19 cellular contexts compared by ENCODE assay signal in genomic region chr3:193895409-193895808, GRCh38.
DNase-seq lines count a peak whose midpoint lies in the region; ATAC-seq and TF ChIP-seq lines count a peak whose summit lies in the region.
"Had no signal": no experiment of that assay in that cellular context is flagged by ENCODE, and none has a peak within 500 bp of the region (broad histone marks: within the 10 kb centered on the region; RNA-seq: fewer than 3 reads in every experiment).

No MANE protein-coding gene starts in this region.

- TF ChIP-seq POLR2A in esophagus squamous epithelium (IDR thresholded peaks at IDR 0.05): no peak

- no peaks in the 10 kb centered on the region for H3K27me3 ChIP-seq in right atrium auricular region
- H3K27me3 ChIP-seq in esophagus squamous epithelium: no peaks in the 10 kb centered on the region
- no peaks in the 10 kb centered on the region for H3K27me3 ChIP-seq in neuronal stem cell (ENCODE audit: control insufficient read depth in 3 of 3, insufficient read depth in 3 of 3, low read depth in 1 of 3, low read length in 3 of 3)
- H3K27me3 ChIP-seq in brain microvascular endothelial cell (replicated peaks): peaks cover 32% of the 10 kb centered on the region
- H3K27me3 ChIP-seq in dorsolateral prefrontal cortex: no peaks in the 10 kb centered on the region
- H3K27me3 ChIP-seq in CD4-positive, alpha-beta memory T cell (ENCODE audit: insufficient read depth, low read length): no peaks in the 10 kb centered on the region
- H3K27me3 ChIP-seq: BE2C, Peyer's patch had no signal

- H2AFZ ChIP-seq in neuronal stem cell (ENCODE audit: low read length): no peak overlapping the region

- no peak overlapping the region for H4K91ac ChIP-seq in neuronal stem cell (ENCODE audit: low read depth, low read length, poor library complexity)

- DNase-seq in left ventricle myocardium superior (no peak), right atrium auricular region (ENCODE audit: low spot score) (no peak), esophagus squamous epithelium (lab: John Stamatoyannopoulos, UW) (no peak), neuronal stem cell (ENCODE audit: low spot score) (no peak), brain microvascular endothelial cell (no peak), dorsolateral prefrontal cortex (no peak), globus pallidus (ENCODE audit: low spot score) (no peak)
- DNase-seq in CD4-positive, alpha-beta memory T cell: no peak
- DNase-seq: BE2C; Calu3; CD4-positive, CD25-positive, alpha-beta regulatory T cell; KG1; NCI-H1105 treated with DMSO at 0.1 percent for 48 hours; NCI-H1694; NCI-H2081 treated with DMSO at 0.1 percent for 48 hours; Peyer's patch had no signal

- H3K4ac ChIP-seq in neuronal stem cell (ENCODE audit: low read length): no peak overlapping the region

- peaks cover 0 to 2% (median 0%) of the 10 kb centered on the region in 8 donors for H3K9me3 Mint-ChIP-seq in CD4-positive, alpha-beta memory T cell

- H3K18ac ChIP-seq in neuronal stem cell (ENCODE audit: low read length): peak overlapping the region; percentile 40

- no peaks in the 10 kb centered on the region for H3K36me3 ChIP-seq in right atrium auricular region
- no peaks in the 10 kb centered on the region for H3K36me3 ChIP-seq in esophagus squamous epithelium
- no peaks in the 10 kb centered on the region for H3K36me3 ChIP-seq in neuronal stem cell (replicated peaks in 1 of 2; ENCODE audit: control insufficient read depth in 2 of 2, insufficient read depth in 2 of 2, low read length in 2 of 2)
- H3K36me3 ChIP-seq in brain microvascular endothelial cell (replicated peaks): no peaks in the 10 kb centered on the region
- no peaks in the 10 kb centered on the region for H3K36me3 ChIP-seq in CD4-positive, alpha-beta memory T cell (ENCODE audit: insufficient read depth, low read length)
- H3K36me3 ChIP-seq: BE2C, Peyer's patch had no signal

- no peak overlapping the region for H3K27ac Mint-ChIP-seq in CD4-positive, alpha-beta memory T cell
- H3K27ac Mint-ChIP-seq: CD4-positive, CD25-positive, alpha-beta regulatory T cell had no signal

- H3K9me3 ChIP-seq in right atrium auricular region (no peaks in the 10 kb centered on the region), esophagus squamous epithelium (no peaks in the 10 kb centered on the region), neuronal stem cell (replicated peaks in 1 of 2; ENCODE audit: control insufficient read depth in 2 of 2, insufficient read depth in 1 of 2, low read depth in 1 of 2, low read length in 2 of 2) (peaks cover 0 to 9% of the 10 kb centered on the region in 2 donors)
- H3K9me3 ChIP-seq in CD4-positive, alpha-beta memory T cell (ENCODE audit: control insufficient read depth in 1 of 2, low read length in 2 of 2): no peaks in the 10 kb centered on the region
- H3K9me3 ChIP-seq: BE2C, Peyer's patch had no signal

- H4K8ac ChIP-seq in neuronal stem cell (ENCODE audit: low read depth, low read length): no peak overlapping the region

- no peak overlapping the region for H3K27ac ChIP-seq in right atrium auricular region
- peak overlapping the region; percentile 71 to 88 (median 86) for H3K27ac ChIP-seq in esophagus squamous epithelium
- no peak overlapping the region for H3K27ac ChIP-seq in neuronal stem cell (replicated peaks; ENCODE audit: low read length)
- H3K27ac ChIP-seq in brain microvascular endothelial cell: no peak overlapping the region
- H3K27ac ChIP-seq in dorsolateral prefrontal cortex: no peak overlapping the region
- no peak overlapping the region for H3K27ac ChIP-seq in CD4-positive, alpha-beta memory T cell (ENCODE audit: low read depth, low read length)
- H3K27ac ChIP-seq: 22Rv1, Peyer's patch had no signal

- no peaks in the 10 kb centered on the region for H3K4me1 Mint-ChIP-seq in CD4-positive, alpha-beta memory T cell

- H2BK120ac ChIP-seq in neuronal stem cell (ENCODE audit: low read depth, low read length): no peak overlapping the region

- no peaks in the 10 kb centered on the region for H3K36me3 Mint-ChIP-seq in CD4-positive, alpha-beta memory T cell
- H3K36me3 Mint-ChIP-seq: CD4-positive, CD25-positive, alpha-beta regulatory T cell had no signal

- no peak overlapping the region for H2BK5ac ChIP-seq in neuronal stem cell (ENCODE audit: low read length)

- POLR2A ChIA-PET in CD4-positive, alpha-beta memory T cell (lab: Charles Lee; ENCODE audit: partially characterized antibody): no interaction called here

- in situ Hi-C loops in brain microvascular endothelial cell (cut with HindIII; ENCODE audit: low pct_ligation_motif_present, low sequenced_read_pairs): no loop called here

- no peak overlapping the region for H3K9ac ChIP-seq in neuronal stem cell (ENCODE audit: low read depth, low read length, poor library complexity)

- H3K4me1 ChIP-seq in right atrium auricular region (no peaks in the 10 kb centered on the region), esophagus squamous epithelium (peaks cover 4 to 42% (median 26%) of the 10 kb centered on the region in 3 donors), neuronal stem cell (ENCODE audit: control insufficient read depth in 2 of 2, insufficient read depth in 1 of 2, low read depth in 1 of 2, low read length in 2 of 2) (peaks cover 18 to 33% of the 10 kb centered on the region in 2 donors)
- H3K4me1 ChIP-seq in CD4-positive, alpha-beta memory T cell (ENCODE audit: insufficient read depth, low read length): no peaks in the 10 kb centered on the region
- H3K4me1 ChIP-seq: Peyer's patch had no signal

- intact Hi-C loops in left ventricle myocardium superior (cut with micrococcal nuclease): no loop called here
- intact Hi-C loops in esophagus squamous epithelium (cut with DNase I): no loop called here
- intact Hi-C loops in dorsolateral prefrontal cortex (cut with DNase I): no loop called here
- intact Hi-C loops in CD4-positive, alpha-beta memory T cell (cut with micrococcal nuclease): no loop called here

- no peak for TF ChIP-seq CTCF in right atrium auricular region (IDR thresholded peaks at IDR 0.05)
- TF ChIP-seq CTCF in esophagus squamous epithelium (IDR thresholded peaks at IDR 0.05): no peak
- TF ChIP-seq CTCF in brain microvascular endothelial cell (IDR thresholded peaks at IDR 0.05; ENCODE audit: low read depth, low read length, missing control alignments): no peak
- TF ChIP-seq CTCF in dorsolateral prefrontal cortex (IDR thresholded peaks at IDR 0.05 in 54 of 56, conservative IDR thresholded peaks at IDR 0.05 in 2 of 56; ENCODE audit: low read depth in 1 of 56, partially characterized antibody in 56 of 56): no peak

- H3K79me1 ChIP-seq in neuronal stem cell (ENCODE audit: low read depth, low read length): no peaks in the 10 kb centered on the region

- H2AK5ac ChIP-seq in neuronal stem cell (ENCODE audit: low read depth, low read length): no peak overlapping the region

- no peak overlapping the region for H2BK12ac ChIP-seq in neuronal stem cell (ENCODE audit: low read length)

- CTCF ChIA-PET in CD4-positive, alpha-beta memory T cell (lab: Charles Lee; ENCODE audit: partially characterized antibody): no interaction called here

- no peak overlapping the region for H2BK15ac ChIP-seq in neuronal stem cell (ENCODE audit: low read length)

- H3K4me3 Mint-ChIP-seq in CD4-positive, alpha-beta memory T cell: no peak overlapping the region
- H3K4me3 Mint-ChIP-seq: CD4-positive, CD25-positive, alpha-beta regulatory T cell had no signal

- H3K4me2 ChIP-seq in neuronal stem cell (ENCODE audit: insufficient read depth, low read length, poor library complexity, severe bottlenecking): no peak overlapping the region

- 83 to 84% methylated on average over 4 of the region's 4 CpGs for WGBS in esophagus squamous epithelium, 2 donors
- no CpG with 5 or more reads among the region's 4 CpGs for WGBS in neuronal stem cell (ENCODE audit: extremely low coverage in 2 of 2, insufficient read length in 2 of 2, insufficient replicate concordance in 1 of 2), 2 donors

- H3K27me3 Mint-ChIP-seq in CD4-positive, alpha-beta memory T cell: peaks cover 0 to 5% of the 10 kb centered on the region in 2 donors

- ATAC-seq in left ventricle myocardium superior: peak; percentile 34
- ATAC-seq: HepG2, Right ventricle myocardium inferior had no signal

- H3K14ac ChIP-seq in neuronal stem cell (ENCODE audit: low read length): no peak overlapping the region

- peak overlapping the region; percentile 23 for H3K23ac ChIP-seq in neuronal stem cell (ENCODE audit: low read depth, low read length, poor library complexity)

- H3K4me3 ChIP-seq in right atrium auricular region: no peak overlapping the region
- no peak overlapping the region for H3K4me3 ChIP-seq in esophagus squamous epithelium
- no peak overlapping the region for H3K4me3 ChIP-seq in neuronal stem cell (ENCODE audit: low read length in 2 of 2)
- no peak overlapping the region for H3K4me3 ChIP-seq in brain microvascular endothelial cell (ENCODE audit: low read depth, low read length)
- no peak overlapping the region for H3K4me3 ChIP-seq in dorsolateral prefrontal cortex
- no peak overlapping the region for H3K4me3 ChIP-seq in CD4-positive, alpha-beta memory T cell (ENCODE audit: low read length in 2 of 2)
- H3K4me3 ChIP-seq: Peyer's patch had no signal

Comparison
In these comparisons a context has a peak if more than half of its experiments do, and no peak if none do; other contexts are left out.
1. H3K27ac ChIP-seq: peak in esophagus squamous epithelium (4 of 4); none in right atrium auricular region (0 of 2), neuronal stem cell (single experiment), brain microvascular endothelial cell (single experiment), dorsolateral prefrontal cortex (0 of 59) and CD4-positive, alpha-beta memory T cell (single experiment).